In genomic region chr21:29017639-29018237, GRCh38 we compare ENCODE assay signal across 1 cellular context.
TF ChIP-seq lines count a peak whose summit lies in the region.

No MANE protein-coding gene starts in this region.

TF ChIP-seq in HCT116, 20 proteins besides CTCF, POLR2A, EP300 and RAD21 (continued from another document):
- TF ChIP-seq ATF3 (IDR thresholded peaks at IDR 0.05) = no peak
- no peak for TF ChIP-seq FOSL1 (IDR thresholded peaks at IDR 0.05; ENCODE audit: low read depth)
- TF ChIP-seq CBX3 (IDR thresholded peaks at IDR 0.05; ENCODE audit: low read depth) = no peak
- TF ChIP-seq ZBTB33 (IDR thresholded peaks at IDR 0.05; ENCODE audit: extremely low read depth, insufficient replicate concordance, low read length) = no peak
- no peak for TF ChIP-seq JUND (IDR thresholded peaks at IDR 0.05)
- no peak for TF ChIP-seq SRF (IDR thresholded peaks at IDR 0.05; ENCODE audit: low read depth)
- no peak for TF ChIP-seq EZH2 (IDR thresholded peaks at IDR 0.05)
